22 cellular contexts compared by ENCODE assay signal in genomic region chr4:3010577-3010976, GRCh38. TPM values are rescaled to one million over a fixed set of nuclear protein-coding genes. Genes with fewer than 3 reads are reported as not detected.
A peak's percentile ranks its signal among the peaks of the same experiment; 100 is the strongest.
DNase-seq lines count a peak whose midpoint lies in the region; ATAC-seq and TF ChIP-seq lines count a peak whose summit lies in the region.
"Had no signal": no experiment of that assay in that cellular context is flagged by ENCODE, and none has a peak within 500 bp of the region (broad histone marks: within the 10 kb centered on the region; RNA-seq: fewer than 3 reads in every experiment).

No MANE protein-coding gene starts in this region.

- CTCF ChIA-PET in HCT116 (lab: Charles Lee): interaction anchor here (1.5 kb wide), 1 partner anchor 33 kb away, joined by 4 read pairs; no protein-coding TSS in a partner anchor
- CTCF ChIA-PET in SK-N-SH (lab: Yijun Ruan, JAX): interaction anchor here (2.3 kb wide), 1 partner anchor 32 kb away, joined by 8 read pairs; no protein-coding TSS in a partner anchor

- H3K4me3 ChIP-seq in HCT116 (replicated peaks in 1 of 2; ENCODE audit: low read depth in 1 of 2, low read length in 2 of 2) (no peak overlapping the region), SK-N-SH (ENCODE audit: low read depth in 2 of 2, low read length in 1 of 2) (no peak overlapping the region), fibroblast of lung (replicated peaks in 1 of 4; ENCODE audit: control extremely low read depth in 1 of 4, insufficient read depth in 1 of 4, low read depth in 3 of 4, low read length in 4 of 4) (no peak overlapping the region)
- H3K4me3 ChIP-seq: heart right ventricle had no signal

- ATAC-seq in HCT116 (no peak), left ventricle myocardium superior (no peak), HG03175 (IDR thresholded peaks at IDR 0.05; ENCODE audit: unreplicated experiment) (no peak), HG02610 (IDR thresholded peaks at IDR 0.05; ENCODE audit: unreplicated experiment) (no peak), GM21576 (IDR thresholded peaks at IDR 0.05; ENCODE audit: unreplicated experiment) (no peak)
- ATAC-seq: heart right ventricle; Right ventricle myocardium inferior; stimulated activated naive B cell treated with anti-CD40 and anti-IgM and Interleukin-4, amounts not matched to agents 10 μg/mL and 1 μg/mL and 100 μg/mL, for 72 hours; T-cell had no signal

- no peak for TF ChIP-seq POLR2A in HCT116 (IDR thresholded peaks at IDR 0.05; ENCODE audit: borderline replicate concordance, extremely low read depth, insufficient read depth, insufficient read length)

- 68% methylated on average over 2 of the region's 2 CpGs for WGBS in SK-N-SH (ENCODE audit: low lambda C conversion rate)

- no peak for DNase-seq in HCT116 (ENCODE audit: low read depth, low spot score)
- DNase-seq in SK-N-SH: no peak
- DNase-seq in fibroblast of lung (ENCODE audit: low read depth in 2 of 2): no peak
- peak; percentile 19 for DNase-seq in renal cortical epithelial cell (ENCODE audit: low read depth)
- DNase-seq in left ventricle myocardium superior: no peak
- DNase-seq: activated CD4-positive, alpha-beta memory T cell treated with anti-CD3 and anti-CD28 coated beads, Interleukin-2, amount 10 ng/mL, durations not matched to agents 7 days and 5 days; activated naive CD8-positive, alpha-beta T cell treated with anti-CD3 and anti-CD28 coated beads, Interleukin-2, amount 10 ng/mL, durations not matched to agents 7 days and 5 days; CD4-positive, CD25-positive, alpha-beta regulatory T cell; erythroblast; heart right ventricle; kidney; MV-4-11; NCI-H2029; NCI-H446 treated with DMSO at 0.1 percent for 48 hours; stimulated activated CD4-positive, alpha-beta T cell treated with anti-CD3 and anti-CD28 coated beads, Interleukin-15, amount 100 ng/mL, for 24 hours; stimulated activated naive B cell treated with anti-CD40 and anti-IgM and Interleukin-4, amounts not matched to agents 10 μg/mL and 1 μg/mL and 100 μg/mL, for 72 hours; T-cell had no signal

- no peak overlapping the region for H3K27ac ChIP-seq in HCT116 (ENCODE audit: low read depth, low read length)
- peak overlapping the region in 1 of 2 experiments; percentile 64; a peak in 2 of 4 replicates for H3K27ac ChIP-seq in SK-N-SH (ENCODE audit: low read depth in 2 of 2, low read length in 1 of 2)
- no peak overlapping the region for H3K27ac ChIP-seq in fibroblast of lung (ENCODE audit: insufficient read depth, low read length)
- H3K27ac ChIP-seq: heart right ventricle, VCaP had no signal

- H3K4me2 ChIP-seq in HCT116 (ENCODE audit: low read length) (peak overlapping the region; percentile 14; the same call in 1 of the 2 replicates), SK-N-SH (peak overlapping the region; percentile 22; the same call in 1 of the 2 replicates), fibroblast of lung (ENCODE audit: extremely low read depth, insufficient read depth, low read length) (peak overlapping the region; percentile 52)

- H2AFZ ChIP-seq in HCT116 (ENCODE audit: low read depth, low read length, poor library complexity, severe bottlenecking): no peak overlapping the region
- H2AFZ ChIP-seq in SK-N-SH (ENCODE audit: low read depth): no peak overlapping the region
- no peak overlapping the region for H2AFZ ChIP-seq in fibroblast of lung (ENCODE audit: low read length)

- TF ChIP-seq CTCF in HCT116 (IDR thresholded peaks at IDR 0.05 in 2 of 3, conservative IDR thresholded peaks at IDR 0.05 in 1 of 3; ENCODE audit: borderline replicate concordance in 1 of 3, insufficient read depth in 1 of 3, low read depth in 2 of 3, low read length in 2 of 3) (no peak), SK-N-SH (IDR thresholded peaks at IDR 0.05) (no peak), fibroblast of lung (conservative IDR thresholded peaks at IDR 0.05 in 1 of 2, IDR thresholded peaks at IDR 0.05 in 1 of 2; ENCODE audit: low read depth in 1 of 2, low read length in 2 of 2) (no peak)

- intact Hi-C loops in HCT116 (cut with micrococcal nuclease) (no loop called here), left ventricle myocardium superior (cut with micrococcal nuclease) (no loop called here)

- no TSS peak for BruUV-seq in HCT116 (replicated peaks; lab: Mats Ljungman, UMichigan)

- H3K9me2 ChIP-seq in HCT116 (ENCODE audit: insufficient read depth): no peaks in the 10 kb centered on the region
- no peaks in the 10 kb centered on the region for H3K9me2 ChIP-seq in SK-N-SH

- TF ChIP-seq RAD21 in HCT116 (IDR thresholded peaks at IDR 0.05; ENCODE audit: low read depth) (no peak), SK-N-SH (IDR thresholded peaks at IDR 0.05; ENCODE audit: low read length) (no peak)

- H3K36me3 ChIP-seq in HCT116 (ENCODE audit: control insufficient read depth in 1 of 2, insufficient read depth in 2 of 2, low read length in 2 of 2) (no peaks in the 10 kb centered on the region), SK-N-SH (replicated peaks in 1 of 2; ENCODE audit: control insufficient read depth in 1 of 2, insufficient read depth in 2 of 2, low read length in 1 of 2) (no peaks in the 10 kb centered on the region), fibroblast of lung (ENCODE audit: control insufficient read depth, insufficient read depth, low read length) (no peaks in the 10 kb centered on the region)
- H3K36me3 ChIP-seq: heart right ventricle had no signal

- no peaks in the 10 kb centered on the region for H3K27me3 ChIP-seq in HCT116 (ENCODE audit: insufficient read depth, low read length)
- no peaks in the 10 kb centered on the region for H3K27me3 ChIP-seq in SK-N-SH (ENCODE audit: insufficient read depth)
- no peaks in the 10 kb centered on the region for H3K27me3 ChIP-seq in fibroblast of lung (ENCODE audit: control insufficient read depth, insufficient read depth, low read length)
- H3K27me3 ChIP-seq: heart right ventricle had no signal

- POLR2A ChIA-PET in HCT116 (lab: Charles Lee): no interaction called here
- POLR2A ChIA-PET in SK-N-SH (lab: Yijun Ruan, JAX): no interaction called here

- no peaks in the 10 kb centered on the region for H4K20me1 ChIP-seq in HCT116 (ENCODE audit: insufficient read depth)
- no peaks in the 10 kb centered on the region for H4K20me1 ChIP-seq in SK-N-SH (ENCODE audit: insufficient read depth)
- no peaks in the 10 kb centered on the region for H4K20me1 ChIP-seq in fibroblast of lung (ENCODE audit: control insufficient read depth, extremely low read depth, insufficient read depth, low read length)

- H3K9me3 ChIP-seq in HCT116 (ENCODE audit: control insufficient read depth in 1 of 2, insufficient read depth in 1 of 2, low read depth in 1 of 2, low read length in 2 of 2): no peaks in the 10 kb centered on the region
- no peaks in the 10 kb centered on the region for H3K9me3 ChIP-seq in SK-N-SH
- no peaks in the 10 kb centered on the region for H3K9me3 ChIP-seq in fibroblast of lung (ENCODE audit: control insufficient read depth, insufficient read depth, low read depth, low read length)
- H3K9me3 ChIP-seq: heart right ventricle had no signal

- peaks cover 7% of the 10 kb centered on the region for H3F3A ChIP-seq in SK-N-SH (replicated peaks; ENCODE audit: insufficient read depth)

- RAD21 ChIA-PET in HCT116 (lab: Charles Lee; ENCODE audit: low non-redundant PET in 1 of 2, low total read pairs in 2 of 2, uncharacterized antibody in 2 of 2, unreplicated experiment in 2 of 2): no interaction called here

- H3K4me1 ChIP-seq in HCT116 (ENCODE audit: control insufficient read depth in 1 of 2, insufficient read depth in 2 of 2, low read length in 2 of 2) (peaks cover 0 to 11% of the 10 kb centered on the region in 2 experiments; a peak in 2 of 4 replicates), SK-N-SH (ENCODE audit: control insufficient read depth in 1 of 2, insufficient read depth in 2 of 2, low read depth in 1 of 2, low read length in 1 of 2) (peaks cover 2 to 5% of the 10 kb centered on the region in 2 experiments; a peak in 3 of 4 replicates), fibroblast of lung (ENCODE audit: control insufficient read depth, extremely low read depth, insufficient read depth, low read length) (peaks cover 9% of the 10 kb centered on the region)

- H3K79me2 ChIP-seq in HCT116 (ENCODE audit: insufficient read depth, low read length): no peaks in the 10 kb centered on the region
- H3K79me2 ChIP-seq in SK-N-SH (ENCODE audit: insufficient read depth): no peaks in the 10 kb centered on the region
- H3K79me2 ChIP-seq in fibroblast of lung (ENCODE audit: control insufficient read depth, insufficient read depth, low read length): no peaks in the 10 kb centered on the region

- TF ChIP-seq EP300 in SK-N-SH (IDR thresholded peaks at IDR 0.05; ENCODE audit: borderline replicate concordance in 1 of 2, low read depth in 1 of 2, low read length in 1 of 2): no peak

- H3K9ac ChIP-seq in HCT116 (ENCODE audit: low read length) (no peak overlapping the region), SK-N-SH (no peak overlapping the region), fibroblast of lung (ENCODE audit: insufficient read depth, low read length) (no peak overlapping the region)

TF ChIP-seq in HCT116, 20 proteins besides CTCF, POLR2A, EP300 and RAD21:
- no peak for TF ChIP-seq ELF1 (IDR thresholded peaks at IDR 0.05; ENCODE audit: borderline replicate concordance, low read depth)
- TF ChIP-seq ZNF274 (IDR thresholded peaks at IDR 0.05; ENCODE audit: low read depth, low read length): no peak
- no peak for TF ChIP-seq SP1 (IDR thresholded peaks at IDR 0.05; ENCODE audit: low read depth)

TF ChIP-seq in SK-N-SH, 30 proteins besides CTCF, POLR2A, EP300 and RAD21 (continues in another document):
- no peak for TF ChIP-seq ELF1 (IDR thresholded peaks at IDR 0.05)
- no peak for TF ChIP-seq RCOR1 (IDR thresholded peaks at IDR 0.05; ENCODE audit: low read length)
- TF ChIP-seq TEAD4 (IDR thresholded peaks at IDR 0.05; ENCODE audit: borderline replicate concordance, insufficient read depth): no peak

RNA-seq across cellular contexts. Expression of gene GRK4, which starts 47.2 kb away (rescaled TPM):
- total RNA-seq in HCT116 (2021; ENCODE audit: unreplicated experiment): 4.2 TPM
- polyA plus RNA-seq in HCT116 (2012): 1.3 and 2.2 TPM in 2 replicates
- 2.2 and 2.7 TPM in 2 replicates for polyA plus RNA-seq in SK-N-SH (2012; rRNA removed)
- 2.2 and 2.9 TPM in 2 replicates for polyA plus RNA-seq in SK-N-SH (2012; cell fraction: cytosol; rRNA removed)
- polyA plus RNA-seq in SK-N-SH (2012; cell fraction: nucleus; rRNA removed): 3.4 and 4.5 TPM in 2 replicates
- 5.9 and 6.9 TPM in 2 replicates for total RNA-seq in fibroblast of lung
- polyA plus RNA-seq in fibroblast of lung: 4.0 and 4.4 TPM in 2 replicates
- 4.3 and 4.4 TPM in 2 replicates for polyA plus RNA-seq in fibroblast of lung (2012)
- polyA minus RNA-seq in fibroblast of lung (ENCODE audit: low replicate concordance): 2.1 and 10.2 TPM in 2 replicates
- 4.7 and 5.7 TPM in 2 replicates for total RNA-seq in renal cortical epithelial cell
- 9.2 TPM for total RNA-seq in left ventricle myocardium superior

RNA-seq across cellular contexts. Expression of gene NOP14, which starts 47.4 kb away (rescaled TPM):
- total RNA-seq in HCT116 (2021; ENCODE audit: unreplicated experiment): 67.3 TPM
- 39.1 and 51.6 TPM in 2 replicates for polyA plus RNA-seq in HCT116 (2012)
- polyA plus RNA-seq in SK-N-SH (2012; rRNA removed): 7.5 and 9.8 TPM in 2 replicates
- 9.9 and 12.4 TPM in 2 replicates for polyA plus RNA-seq in SK-N-SH (2012; cell fraction: cytosol; rRNA removed)
- polyA plus RNA-seq in SK-N-SH (2012; cell fraction: nucleus; rRNA removed): 11.4 and 12.0 TPM in 2 replicates
- total RNA-seq in fibroblast of lung: 16.7 and 17.7 TPM in 2 replicates
- polyA plus RNA-seq in fibroblast of lung: 13.1 and 20.6 TPM in 2 replicates
- polyA plus RNA-seq in fibroblast of lung (2012): 22.1 and 32.0 TPM in 2 replicates
- 15.7 and 16.7 TPM in 2 replicates for polyA minus RNA-seq in fibroblast of lung (ENCODE audit: low replicate concordance)
- total RNA-seq in renal cortical epithelial cell: 15.5 and 30.5 TPM in 2 replicates
- total RNA-seq in left ventricle myocardium superior: 19.9 TPM
